ENCODE assay signal across 20 cellular contexts in the genomic region with DNA sequence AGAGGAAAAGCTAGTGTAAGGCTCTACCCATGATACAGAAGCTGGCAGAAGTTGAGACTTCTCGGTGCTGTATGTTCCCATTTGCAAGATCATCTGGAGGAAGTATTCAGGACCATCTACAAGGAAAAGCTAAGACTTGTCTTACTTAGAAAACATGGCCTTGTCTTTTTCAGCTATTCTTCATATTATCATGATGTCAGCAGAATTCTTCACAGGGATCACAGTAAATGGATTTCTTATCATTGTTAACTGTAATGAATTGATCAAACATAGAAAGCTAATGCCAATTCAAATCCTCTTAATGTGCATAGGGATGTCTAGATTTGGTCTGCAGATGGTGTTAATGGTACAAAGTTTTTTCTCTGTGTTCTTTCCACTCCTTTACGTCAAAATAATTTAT.
A peak's percentile ranks its signal among the peaks of the same experiment; 100 is the strongest.
DNase-seq lines count a peak whose midpoint lies in the region; ATAC-seq, FAIRE-seq and TF ChIP-seq lines count a peak whose summit lies in the region.
"Had no signal": no experiment of that assay in that cellular context is flagged by ENCODE, and none has a peak within 500 bp of the region (broad histone marks: within the 10 kb centered on the region; RNA-seq: fewer than 3 reads in every experiment).

No MANE protein-coding gene starts in this region.

- DNase-seq in A549 (ENCODE audit: low read depth in 1 of 2, low spot score in 1 of 2) (no peak), GM23338 (ENCODE audit: low spot score) (no peak), H9 (no peak), PC-3 (no peak), erythroblast (lab: John Stamatoyannopoulos, UW) (no peak), NCI-H2107 (lab: John Stamatoyannopoulos, UW) (no peak), mammary epithelial cell (no peak)
- no peak for DNase-seq in central memory CD4-positive, alpha-beta T cell
- DNase-seq: 8988T; Caco-2; Calu3; CD4-positive, alpha-beta T cell; CD8-positive, alpha-beta T cell; DMS79 treated with DMSO at 0.1 percent for 48 hours; GF-D8 had no signal

- POLR2A ChIA-PET in A549 (lab: Yijun Ruan, JAX) (no interaction called here), PC-3 (lab: Charles Lee; ENCODE audit: unreplicated experiment) (no interaction called here)

- no peak overlapping the region for H3K18ac ChIP-seq in H9 (ENCODE audit: insufficient read length, low read depth, low read length)

- H3K23me2 ChIP-seq in H9 (ENCODE audit: insufficient read length, low read depth, low read length, poor library complexity, severe bottlenecking), result no peaks in the 10 kb centered on the region

- no peaks in the 10 kb centered on the region for H3K27me3 Mint-ChIP-seq in GM23338 (ENCODE audit: insufficient read depth, low read depth, poor library complexity)
- H3K27me3 Mint-ChIP-seq in H9 (ENCODE audit: low read depth), result no peaks in the 10 kb centered on the region
- H3K27me3 Mint-ChIP-seq: B cell had no signal

- H3K9me2 ChIP-seq in GM23338 (ENCODE audit: insufficient read depth), result no peaks in the 10 kb centered on the region
- H3K9me2 ChIP-seq in PC-3 (replicated peaks; ENCODE audit: low read length), result no peaks in the 10 kb centered on the region

- H3K4me2 ChIP-seq in A549, result no peak overlapping the region
- 0 out of 2 replicates have a peak overlapping the region, but pooled peaks have one; percentile 23 for H3K4me2 ChIP-seq in GM23338
- H3K4me2 ChIP-seq in H9 (ENCODE audit: insufficient read depth, insufficient read length, low read length), result no peak overlapping the region
- peak overlapping the region; percentile 16; the same call in 1 of the 2 replicates for H3K4me2 ChIP-seq in PC-3 (ENCODE audit: low read length)
- H3K4me2 ChIP-seq in mammary epithelial cell (ENCODE audit: insufficient read depth, low read depth, low read length), result no peak overlapping the region
- H3K4me2 ChIP-seq: BLaER1 treated with 17β-estradiol and CSF1 and Interleukin-3, amounts not matched to agents 10 nM and 100 nM had no signal

- no peak overlapping the region for H3K56ac ChIP-seq in H9 (ENCODE audit: insufficient read length, low read depth, low read length)

- TF ChIP-seq CTCF in A549 (IDR thresholded peaks at IDR 0.05) (no peak), GM23338 (conservative IDR thresholded peaks at IDR 0.05; ENCODE audit: low read depth in 2 of 2) (no peak), H9 (conservative IDR thresholded peaks at IDR 0.05) (no peak), PC-3 (conservative IDR thresholded peaks at IDR 0.05; ENCODE audit: low read depth, low read length) (no peak), mammary epithelial cell (conservative IDR thresholded peaks at IDR 0.05 in 1 of 2, IDR thresholded peaks at IDR 0.05 in 1 of 2; ENCODE audit: extremely low read depth in 1 of 2, insufficient read depth in 1 of 2, low read depth in 1 of 2, low read length in 2 of 2) (no peak)

- no peak overlapping the region for H4K91ac ChIP-seq in H9 (ENCODE audit: insufficient read length, low read depth, low read length)

- no peaks in the 10 kb centered on the region for H3K4me1 ChIP-seq in A549
- peaks cover 10% of the 10 kb centered on the region; the same call in 1 of the 2 replicates for H3K4me1 ChIP-seq in GM23338 (ENCODE audit: insufficient read depth)
- peaks cover 2% of the 10 kb centered on the region; the same call in 1 of the 2 replicates for H3K4me1 ChIP-seq in H9 (ENCODE audit: insufficient read depth, low read length)
- H3K4me1 ChIP-seq in PC-3 (ENCODE audit: insufficient read depth, low read length), result peaks cover 41% of the 10 kb centered on the region
- H3K4me1 ChIP-seq in mammary epithelial cell (ENCODE audit: insufficient read depth, low read length), result no peaks in the 10 kb centered on the region
- H3K4me1 ChIP-seq: Caco-2 had no signal

- H3K36me3 ChIP-seq in GM23338 (ENCODE audit: insufficient read depth), result no peaks in the 10 kb centered on the region
- H3K36me3 ChIP-seq in PC-3 (ENCODE audit: low read depth, low read length), result no peaks in the 10 kb centered on the region
- no peaks in the 10 kb centered on the region for H3K36me3 ChIP-seq in mammary epithelial cell (ENCODE audit: insufficient read depth, low read length)
- H3K36me3 ChIP-seq: BLaER1 treated with 17β-estradiol and CSF1 and Interleukin-3, amounts not matched to agents 10 nM and 100 nM had no signal

- dilution Hi-C loops in mammary epithelial cell (cut with HindIII; ENCODE audit: low sequenced_read_pairs), result no loop called here

- H3K23ac ChIP-seq in H9 (ENCODE audit: insufficient read length, low read depth, low read length), result no peak overlapping the region

- H3F3A ChIP-seq in GM23338 (replicated peaks; ENCODE audit: low read depth) (no peaks in the 10 kb centered on the region), PC-3 (ENCODE audit: low read length, unreplicated experiment) (no peaks in the 10 kb centered on the region)

- no peak overlapping the region for H3K4ac ChIP-seq in H9 (ENCODE audit: low read depth, low read length)

- 32% methylated on average over 2 of the region's 2 CpGs for WGBS in A549 (ENCODE audit: missing lambda C conversion rate)
- WGBS in H9 (ENCODE audit: extremely low coverage, insufficient read length, low lambda C conversion rate), result no CpG with 5 or more reads among the region's 2 CpGs
- 44% methylated on average over 2 of the region's 2 CpGs for WGBS in mammary epithelial cell (ENCODE audit: low coverage, missing lambda C conversion rate)

- no peak overlapping the region for H2BK15ac ChIP-seq in H9 (ENCODE audit: low read depth, low read length)

- H2BK12ac ChIP-seq in H9 (ENCODE audit: insufficient read length, low read depth, low read length), result no peak overlapping the region

- H3K27ac ChIP-seq in A549 (no peak overlapping the region), GM23338 (ENCODE audit: low read depth) (no peak overlapping the region), H9 (ENCODE audit: insufficient read length, low read depth, low read length) (no peak overlapping the region), PC-3 (ENCODE audit: low read length) (no peak overlapping the region), mammary epithelial cell (ENCODE audit: insufficient read depth, low read depth, low read length) (no peak overlapping the region)
- H3K27ac ChIP-seq: BLaER1 treated with 17β-estradiol and CSF1 and Interleukin-3, amounts not matched to agents 10 nM and 100 nM; C4-2B had no signal

- TF ChIP-seq RAD21 in A549 (conservative IDR thresholded peaks at IDR 0.05 in 1 of 2, IDR thresholded peaks at IDR 0.05 in 1 of 2), result no peak

- BruUV-seq in PC-3 (replicated peaks; lab: Mats Ljungman, UMichigan), result no TSS peak
- BruUV-seq in mammary epithelial cell (replicated peaks; lab: Mats Ljungman, UMichigan), result no TSS peak

- intact Hi-C loops in PC-3 (cut with micrococcal nuclease), result loop anchor here (1.0 to 10.0 kb wide), 7 partner anchors 33 to 1116 kb away; no protein-coding TSS in a partner anchor
- intact Hi-C loops in mammary epithelial cell (cut with micrococcal nuclease), result loop anchor here (1.0 to 2.0 kb wide), 5 partner anchors 33 to 656 kb away; no protein-coding TSS in a partner anchor

- H4K20me1 ChIP-seq in GM23338 (replicated peaks; ENCODE audit: insufficient read depth), result no peaks in the 10 kb centered on the region
- H4K20me1 ChIP-seq in H9 (ENCODE audit: control insufficient read depth, insufficient read depth, insufficient read length), result no peaks in the 10 kb centered on the region
- H4K20me1 ChIP-seq in PC-3 (ENCODE audit: low read length), result no peaks in the 10 kb centered on the region
- no peaks in the 10 kb centered on the region for H4K20me1 ChIP-seq in mammary epithelial cell (ENCODE audit: insufficient read depth, low read length)
- H4K20me1 ChIP-seq: BLaER1 treated with 17β-estradiol and CSF1 and Interleukin-3, amounts not matched to agents 10 nM and 100 nM had no signal

- H2BK120ac ChIP-seq in H9 (ENCODE audit: low read depth, low read length, poor library complexity, severe bottlenecking), result no peak overlapping the region

- no peak for TF ChIP-seq EP300 in A549 (IDR thresholded peaks at IDR 0.05)

- H3K27me3 ChIP-seq in GM23338 (ENCODE audit: insufficient read depth), result no peaks in the 10 kb centered on the region
- H3K27me3 ChIP-seq in H9 (ENCODE audit: insufficient read depth, low read length), result no peaks in the 10 kb centered on the region
- no peaks in the 10 kb centered on the region for H3K27me3 ChIP-seq in PC-3 (ENCODE audit: low read length)
- H3K27me3 ChIP-seq in mammary epithelial cell (ENCODE audit: insufficient read depth, low read length), result no peaks in the 10 kb centered on the region
- H3K27me3 ChIP-seq: BLaER1 treated with 17β-estradiol and CSF1 and Interleukin-3, amounts not matched to agents 10 nM and 100 nM had no signal

- H3K4me1 Mint-ChIP-seq in GM23338 (peaks cover 15% of the 10 kb centered on the region), H9 (peaks cover 17 to 18% of the 10 kb centered on the region in 2 experiments)
- H3K4me1 Mint-ChIP-seq: B cell had no signal

- H2BK5ac ChIP-seq in H9 (ENCODE audit: insufficient read length, low read length), result no peak overlapping the region

- H3K9me3 ChIP-seq in A549 (no peaks in the 10 kb centered on the region), H9 (ENCODE audit: control insufficient read depth, low read depth, low read length) (no peaks in the 10 kb centered on the region), PC-3 (ENCODE audit: low read length) (no peaks in the 10 kb centered on the region), mammary epithelial cell (replicated peaks; ENCODE audit: insufficient read depth, low read length) (no peaks in the 10 kb centered on the region)
- H3K9me3 ChIP-seq: BLaER1 treated with 17β-estradiol and CSF1 and Interleukin-3, amounts not matched to agents 10 nM and 100 nM; Caco-2 had no signal

- FAIRE-seq in A549 (lab: Jason Lieb, UNC), result no peak
- FAIRE-seq: GM12891, GM19239 had no signal

- H3K9me3 Mint-ChIP-seq in GM23338 (no peaks in the 10 kb centered on the region), H9 (no peaks in the 10 kb centered on the region)
- H3K9me3 Mint-ChIP-seq: CD4-positive, alpha-beta T cell; CD8-positive, alpha-beta T cell had no signal

- H2AK5ac ChIP-seq in H9 (ENCODE audit: insufficient read length, low read length), result no peak overlapping the region

- H3K36me3 Mint-ChIP-seq in GM23338 (ENCODE audit: low read depth) (no peaks in the 10 kb centered on the region), H9 (ENCODE audit: insufficient read depth in 1 of 3, low read depth in 3 of 3) (no peaks in the 10 kb centered on the region)
- H3K36me3 Mint-ChIP-seq: CD8-positive, alpha-beta T cell had no signal

- H3K79me1 ChIP-seq in H9 (ENCODE audit: insufficient read depth, low read depth, low read length, poor library complexity, severe bottlenecking), result no peaks in the 10 kb centered on the region

- TF ChIP-seq POLR2A in A549 (IDR thresholded peaks at IDR 0.05; ENCODE audit: low read length) (no peak), erythroblast (IDR thresholded peaks at IDR 0.05; ENCODE audit: low read length) (no peak)

- CTCF ChIA-PET in A549 (lab: Yijun Ruan, JAX) (interaction anchor here (0.8 to 2.9 kb wide), 23 partner anchors 12 to 1076 kb away, joined by 3 to 62 read pairs (median 6); a partner anchor contains a TSS), PC-3 (lab: Charles Lee) (interaction anchor here (2.2 kb wide), 1 partner anchor 32 kb away, joined by 73 read pairs; no protein-coding TSS in a partner anchor), mammary epithelial cell (lab: Charles Lee; ENCODE audit: low non-redundant PET) (interaction anchor here (0.6 to 1.8 kb wide), 2 partner anchors 22 to 32 kb away, joined by 3 to 10 read pairs; no protein-coding TSS in a partner anchor)

- H3K4me3 ChIP-seq in A549, result no peak overlapping the region
- H3K4me3 ChIP-seq in GM23338, result no peak overlapping the region
- no peak overlapping the region for H3K4me3 ChIP-seq in PC-3 (ENCODE audit: low read length)
- no peak overlapping the region for H3K4me3 ChIP-seq in mammary epithelial cell (replicated peaks in 1 of 3; ENCODE audit: insufficient read depth in 1 of 3, low read depth in 2 of 3, low read length in 3 of 3)
- H3K4me3 ChIP-seq: BLaER1 treated with 17β-estradiol and CSF1 and Interleukin-3, amounts not matched to agents 10 nM and 100 nM had no signal

- no peaks in the 10 kb centered on the region for H3K79me2 ChIP-seq in GM23338 (replicated peaks; ENCODE audit: insufficient read depth)
- H3K79me2 ChIP-seq in H9 (ENCODE audit: insufficient read depth, low read length), result no peaks in the 10 kb centered on the region
- H3K79me2 ChIP-seq in PC-3 (ENCODE audit: low read length), result no peaks in the 10 kb centered on the region
- no peaks in the 10 kb centered on the region for H3K79me2 ChIP-seq in mammary epithelial cell (ENCODE audit: insufficient read depth, low read length)

- no peak overlapping the region for H2BK20ac ChIP-seq in H9 (ENCODE audit: low read depth, low read length, poor library complexity, severe bottlenecking)

- no peak overlapping the region for H3T11ph ChIP-seq in H9 (ENCODE audit: low read length)

- ATAC-seq in A549 (no peak), GM23338 (no peak), PC-3 (no peak)
- ATAC-seq: CD8-positive, alpha-beta T cell had no signal

- in situ Hi-C loops in mammary epithelial cell (cut with MboI; ENCODE audit: low sequenced_read_pairs in 2 of 2), result loop anchor here (5.0 to 25.0 kb wide), 5 partner anchors 34 to 656 kb away; a partner anchor contains a TSS

- H3K27ac Mint-ChIP-seq in GM23338 (no peak overlapping the region), H9 (peak overlapping the region in 2 of 3 experiments; percentile 45 to 58; a peak in 2 of 7 replicates)
- H3K27ac Mint-ChIP-seq: B cell; CD4-positive, alpha-beta T cell; CD8-positive, alpha-beta T cell had no signal

- H3K4me3 Mint-ChIP-seq in GM23338 (no peak overlapping the region), H9 (no peak overlapping the region)
- H3K4me3 Mint-ChIP-seq: B cell; CD4-positive, alpha-beta T cell; CD8-positive, alpha-beta T cell had no signal

- H2AFZ ChIP-seq in GM23338, result no peak overlapping the region; the same call in 1 of the 2 replicates
- no peak overlapping the region for H2AFZ ChIP-seq in H9 (ENCODE audit: low read length)
- H2AFZ ChIP-seq in PC-3 (ENCODE audit: low read length), result no peak overlapping the region
- no peak overlapping the region for H2AFZ ChIP-seq in mammary epithelial cell (ENCODE audit: low read depth, low read length)

- no peak overlapping the region for H3K14ac ChIP-seq in H9 (ENCODE audit: insufficient read depth, low read length)

- no peak overlapping the region for H3K9ac ChIP-seq in H9 (ENCODE audit: extremely low read depth, insufficient read length, low read length)
- no peak overlapping the region for H3K9ac ChIP-seq in PC-3 (ENCODE audit: low read length)
- no peak overlapping the region for H3K9ac ChIP-seq in mammary epithelial cell (ENCODE audit: insufficient read depth, low read length)
- H3K9ac ChIP-seq: BLaER1 treated with 17β-estradiol and CSF1 and Interleukin-3, amounts not matched to agents 10 nM and 100 nM had no signal

- H4K8ac ChIP-seq in H9 (replicated peaks; ENCODE audit: insufficient read length, low read depth, low read length), result no peak overlapping the region

- no peak overlapping the region for H4K5ac ChIP-seq in H9 (ENCODE audit: insufficient read length, low read depth, low read length)

Comparison
In these comparisons a context has a peak if more than half of its experiments do, and no peak if none do; other contexts are left out.
1. H3K4me2 ChIP-seq: peak in GM23338 (single experiment) and PC-3 (single experiment); none in A549 (single experiment), H9 (single experiment) and mammary epithelial cell (single experiment).